ENCODE assay signal across 13 cellular contexts in genomic region chr12:27229367-27229766, GRCh38.
"Had no signal": no experiment of that assay in that cellular context is flagged by ENCODE, and none has a peak within 500 bp of the region (broad histone marks: within the 10 kb centered on the region; RNA-seq: fewer than 3 reads in every experiment).

No MANE protein-coding gene starts in this region.

- ATAC-seq: effector memory CD8-positive, alpha-beta T cell; stimulated activated effector memory CD8-positive, alpha-beta T cell treated with anti-CD3 and anti-CD28 coated beads, Interleukin-12 subunit alpha, Interleukin-12 subunit beta, amount 100 ng/mL, for 72 hours had no signal

- H3K4me3 ChIP-seq: neural progenitor cell had no signal

- H3K36me3 ChIP-seq: brain microvascular endothelial cell, neural progenitor cell had no signal

- H3K27ac ChIP-seq: brain microvascular endothelial cell, epithelial cell of prostate, neural progenitor cell, parathyroid adenoma had no signal

- H3K4me1 ChIP-seq: parathyroid adenoma had no signal

- H3K27me3 ChIP-seq: brain microvascular endothelial cell, neural progenitor cell had no signal

- DNase-seq: activated CD4-positive, alpha-beta T cell treated with anti-CD3 and anti-CD28 coated beads, Interleukin-2, amount 50 U/mL, for 4 hours; activated CD4-positive, CD25-positive, alpha-beta regulatory T cell treated with anti-CD3 and anti-CD28 coated beads, Interleukin-2, amount 50 U/mL, for 72 hours; activated naive CD4-positive, alpha-beta T cell treated with Interleukin-2 at 50 U/mL for 16 hours; activated T-cell treated with anti-CD3 and anti-CD28 coated beads for 4 hours; anterior cingulate cortex; brain microvascular endothelial cell; effector memory CD8-positive, alpha-beta T cell; naive B cell; stimulated activated CD4-positive, alpha-beta T cell treated with anti-CD3 and anti-CD28 coated beads, Interleukin-1b, Interleukin-23, amount 100 ng/mL, for 48 hours had no signal
